ENCODE assay signal across 26 cellular contexts in the genomic region with DNA sequence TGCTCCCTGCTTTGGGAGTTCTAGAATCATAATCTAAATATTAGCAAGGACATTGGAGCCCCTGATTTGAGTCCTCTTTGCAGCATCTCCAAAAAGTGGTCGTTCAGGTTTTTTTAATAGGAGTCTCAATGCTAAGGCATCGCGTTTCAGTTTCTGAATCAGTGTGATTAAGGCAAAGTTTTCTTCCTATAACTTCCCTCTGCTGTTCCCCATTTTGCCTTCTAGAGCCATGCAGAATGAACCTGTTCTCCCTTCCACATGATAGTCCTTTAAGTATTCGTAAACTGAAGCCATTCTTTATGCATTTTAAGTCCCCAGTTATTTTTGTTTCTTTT.
"Had no signal": no experiment of that assay in that cellular context is flagged by ENCODE, and none has a peak within 500 bp of the region (broad histone marks: within the 10 kb centered on the region; RNA-seq: fewer than 3 reads in every experiment).

No MANE protein-coding gene starts in this region.

- H3K27ac ChIP-seq: lower lobe of right lung, pancreas, prostate gland, skin epidermis, suprapubic skin, thoracic aorta, tibial artery, upper lobe of right lung had no signal

- DNase-seq: hippocampal formation; kidney glomerular epithelial cell; left cardiac atrium; lower lobe of right lung; mammary epithelial cell; mesenchymal stem cell; naive thymus-derived CD8-positive, alpha-beta T cell; nucleus accumbens; pancreas; retina; stimulated activated CD4-positive, alpha-beta T cell treated with anti-CD3 and anti-CD28 coated beads, Interleukin-12 subunit alpha, Interleukin-12 subunit beta, amount 100 ng/mL, for 4 hours; stimulated activated CD4-positive, alpha-beta T cell treated with anti-CD3 and anti-CD28 coated beads, Interleukin-15, amount 100 ng/mL, for 24 hours; stimulated activated CD4-positive, alpha-beta T cell treated with anti-CD3 and anti-CD28 coated beads, Interleukin-2, amount 100 ng/mL, for 24 hours; stimulated activated CD4-positive, alpha-beta T cell treated with anti-CD3 and anti-CD28 coated beads, Interleukin-4, amount 100 ng/mL, for 24 hours; stimulated activated naive CD4-positive, alpha-beta T cell; tibial artery; trophoblast cell; upper lobe of right lung had no signal

- H3K9me3 ChIP-seq: lower lobe of right lung, pancreas, prostate gland, suprapubic skin, thoracic aorta, tibial artery, upper lobe of right lung had no signal

- ATAC-seq: left cardiac atrium; left lobe of liver; lower lobe of right lung; naive thymus-derived CD8-positive, alpha-beta T cell; pancreas; right cardiac atrium; sciatic nerve; stimulated activated effector memory CD8-positive, alpha-beta T cell treated with anti-CD3 and anti-CD28 coated beads, Interleukin-12 subunit alpha, Interleukin-12 subunit beta, amount 100 ng/mL, for 72 hours; upper lobe of right lung had no signal

- H3K27me3 ChIP-seq: pancreas, suprapubic skin, tibial artery, upper lobe of right lung had no signal

- H3K36me3 ChIP-seq: lower lobe of right lung, pancreas, prostate gland, suprapubic skin, thoracic aorta, tibial artery, upper lobe of right lung had no signal

- H3K4me3 ChIP-seq: lower lobe of right lung, pancreas, prostate gland, skin epidermis, suprapubic skin, thoracic aorta, tibial artery, upper lobe of right lung had no signal

- H3K4me1 ChIP-seq: lower lobe of right lung, pancreas, prostate gland, suprapubic skin, tibial artery, upper lobe of right lung had no signal
